1 cellular context compared by ENCODE assay signal in the genomic region with DNA sequence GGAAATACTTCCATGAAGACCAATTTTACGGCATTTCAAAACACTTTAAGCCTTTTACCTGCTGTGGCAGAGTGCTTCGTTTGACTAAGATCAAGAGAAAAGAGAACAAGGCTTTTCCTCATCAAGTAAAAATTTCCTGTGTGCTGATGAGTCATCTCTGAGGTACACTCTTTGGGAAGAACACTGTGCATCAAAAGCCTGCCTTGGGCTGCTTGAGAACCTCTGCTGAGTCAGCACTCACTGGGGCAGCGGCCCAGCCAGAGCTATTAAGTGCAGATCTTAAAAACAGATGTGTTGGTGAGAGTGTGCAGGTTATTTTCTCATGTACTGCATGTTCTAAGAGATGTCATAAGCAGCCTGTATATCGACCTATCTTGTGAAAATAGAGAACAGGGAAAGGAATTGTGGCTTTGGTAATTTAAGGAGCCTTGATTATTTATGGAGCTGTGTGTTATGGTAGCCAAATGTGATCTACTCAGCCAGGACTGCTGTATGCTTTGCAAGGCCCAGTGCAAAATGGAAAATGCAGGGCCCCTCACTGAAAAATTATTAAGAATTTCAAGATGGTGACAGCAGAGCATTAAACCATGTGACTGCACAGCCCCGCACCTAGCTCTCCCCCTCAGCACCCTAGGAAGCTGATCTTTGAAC.
TF ChIP-seq lines count a peak whose summit lies in the region.

No MANE protein-coding gene starts in this region.

TF ChIP-seq in HEK293, 187 proteins besides CTCF, POLR2A, EP300 and RAD21 (continued from another document and continues in another):
- TF ChIP-seq ZNF324 (tag by site-specific recombination; IDR thresholded peaks at IDR 0.05) (peak; percentile 34; the same call in 1 of the 2 replicates), ZNF791 (tag by site-specific recombination; IDR thresholded peaks at IDR 0.05) (no peak), ZNF366 (tag by site-specific recombination; conservative IDR thresholded peaks at IDR 0.05) (peak; percentile 60), ZNF112 (tag by site-specific recombination; IDR thresholded peaks at IDR 0.05) (no peak), ZNF2 (tag by site-specific recombination; IDR thresholded peaks at IDR 0.05) (peak; percentile 65; the same call in 1 of the 2 replicates), GFI1B (tag by site-specific recombination; IDR thresholded peaks at IDR 0.05) (no peak), SETDB1 (IDR thresholded peaks at IDR 0.05; ENCODE audit: insufficient read length, low read length) (peak; percentile 43), ZNF48 (tag by site-specific recombination; IDR thresholded peaks at IDR 0.05) (no peak), MEIS1 (CRISPR knock-in tag; IDR thresholded peaks at IDR 0.05; ENCODE audit: borderline replicate concordance) (no peak), ZNF140 (tag by site-specific recombination; IDR thresholded peaks at IDR 0.05) (no peak), IKZF3 (tag by site-specific recombination; IDR thresholded peaks at IDR 0.05) (peak; percentile 59), MYNN (tag by site-specific recombination; IDR thresholded peaks at IDR 0.05; ENCODE audit: borderline replicate concordance) (no peak), ZBTB8A (tag by site-specific recombination; IDR thresholded peaks at IDR 0.05) (0 out of 2 replicates have a peak, but pooled peaks have one; percentile 33), BCL11A (tag by site-specific recombination; IDR thresholded peaks at IDR 0.05; ENCODE audit: low read depth) (no peak), ZNF214 (tag by site-specific recombination; IDR thresholded peaks at IDR 0.05; ENCODE audit: borderline replicate concordance) (no peak), ZNF837 (tag by site-specific recombination; IDR thresholded peaks at IDR 0.05) (no peak), ZNF600 (tag by site-specific recombination; IDR thresholded peaks at IDR 0.05) (peak; percentile 76), GLI4 (tag by site-specific recombination; IDR thresholded peaks at IDR 0.05) (no peak), ZNF266 (tag by site-specific recombination; IDR thresholded peaks at IDR 0.05; ENCODE audit: low read depth) (no peak), TRIM28 (IDR thresholded peaks at IDR 0.05; ENCODE audit: borderline replicate concordance, low read length) (peak; percentile 97; the same call in 1 of the 2 replicates), KLF10 (tag by site-specific recombination; IDR thresholded peaks at IDR 0.05) (no peak), ZNF843 (tag by site-specific recombination; IDR thresholded peaks at IDR 0.05) (no peak), ZNF560 (tag by site-specific recombination; IDR thresholded peaks at IDR 0.05; ENCODE audit: borderline replicate concordance) (no peak), ZNF555 (tag by site-specific recombination; conservative IDR thresholded peaks at IDR 0.05) (no peak), WT1 (tag by site-specific recombination; IDR thresholded peaks at IDR 0.05) (no peak), GLI2 (tag by site-specific recombination; IDR thresholded peaks at IDR 0.05; ENCODE audit: borderline replicate concordance, low read depth) (peak; percentile 1; the same call in 1 of the 2 replicates), ZNF391 (tag by site-specific recombination; IDR thresholded peaks at IDR 0.05; ENCODE audit: borderline replicate concordance, low read depth) (no peak), ZNF202 (tag by site-specific recombination; IDR thresholded peaks at IDR 0.05; ENCODE audit: borderline replicate concordance) (no peak), ZBTB7A (tag by site-specific recombination; IDR thresholded peaks at IDR 0.05; ENCODE audit: low read depth) (no peak), ZNF239 (tag by site-specific recombination; IDR thresholded peaks at IDR 0.05) (no peak), ZNF629 (tag by site-specific recombination; IDR thresholded peaks at IDR 0.05) (peak; percentile 80), FEZF1 (tag by site-specific recombination; IDR thresholded peaks at IDR 0.05) (peak; percentile 36), ZNF654 (tag by site-specific recombination; IDR thresholded peaks at IDR 0.05; ENCODE audit: low read depth) (peak; percentile 26; the same call in 1 of the 2 replicates), ZNF24 (tag by site-specific recombination; IDR thresholded peaks at IDR 0.05) (no peak; the same call in 1 of the 2 replicates), ZNF175 (tag by site-specific recombination; IDR thresholded peaks at IDR 0.05) (no peak), ZNF341 (tag by site-specific recombination; IDR thresholded peaks at IDR 0.05; ENCODE audit: low read depth) (no peak), ZNF501 (tag by site-specific recombination; IDR thresholded peaks at IDR 0.05) (no peak), ZEB2 (tag by site-specific recombination; IDR thresholded peaks at IDR 0.05) (0 out of 2 replicates have a peak, but pooled peaks have one; percentile 48), ZNF157 (tag by site-specific recombination; IDR thresholded peaks at IDR 0.05) (no peak), KLF7 (tag by site-specific recombination; IDR thresholded peaks at IDR 0.05; ENCODE audit: borderline replicate concordance) (no peak), ZFP37 (tag by site-specific recombination; IDR thresholded peaks at IDR 0.05) (no peak), ZNF335 (tag by site-specific recombination; conservative IDR thresholded peaks at IDR 0.05) (peak; percentile 13), ZFP69B (tag by site-specific recombination; IDR thresholded peaks at IDR 0.05) (0 out of 2 replicates have a peak, but pooled peaks have one; percentile 23), ZNF658 (tag by site-specific recombination; IDR thresholded peaks at IDR 0.05) (no peak), ZNF660 (tag by site-specific recombination; IDR thresholded peaks at IDR 0.05) (peak; percentile 69; the same call in 1 of the 2 replicates), ZNF768 (tag by site-specific recombination; IDR thresholded peaks at IDR 0.05) (0 out of 2 replicates have a peak, but pooled peaks have one; percentile 3), ZFHX2 (tag by site-specific recombination; conservative IDR thresholded peaks at IDR 0.05) (no peak), ZNF133 (tag by site-specific recombination; IDR thresholded peaks at IDR 0.05) (no peak), ZNF585B (tag by site-specific recombination; IDR thresholded peaks at IDR 0.05) (no peak), SP7 (tag by site-specific recombination; IDR thresholded peaks at IDR 0.05) (peak; percentile 41; the same call in 1 of the 2 replicates), ZNF416 (tag by site-specific recombination; IDR thresholded peaks at IDR 0.05) (no peak), ZNF146 (tag by site-specific recombination; IDR thresholded peaks at IDR 0.05) (no peak)
- TF ChIP-seq, protein P1, sequence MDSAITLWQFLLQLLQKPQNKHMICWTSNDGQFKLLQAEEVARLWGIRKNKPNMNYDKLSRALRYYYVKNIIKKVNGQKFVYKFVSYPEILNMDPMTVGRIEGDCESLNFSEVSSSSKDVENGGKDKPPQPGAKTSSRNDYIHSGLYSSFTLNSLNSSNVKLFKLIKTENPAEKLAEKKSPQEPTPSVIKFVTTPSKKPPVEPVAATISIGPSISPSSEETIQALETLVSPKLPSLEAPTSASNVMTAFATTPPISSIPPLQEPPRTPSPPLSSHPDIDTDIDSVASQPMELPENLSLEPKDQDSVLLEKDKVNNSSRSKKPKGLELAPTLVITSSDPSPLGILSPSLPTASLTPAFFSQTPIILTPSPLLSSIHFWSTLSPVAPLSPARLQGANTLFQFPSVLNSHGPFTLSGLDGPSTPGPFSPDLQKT (IDR thresholded peaks at IDR 0.05; ENCODE audit: borderline replicate concordance, low read depth, low read length) = no peak
- TF ChIP-seq, protein P2, sequence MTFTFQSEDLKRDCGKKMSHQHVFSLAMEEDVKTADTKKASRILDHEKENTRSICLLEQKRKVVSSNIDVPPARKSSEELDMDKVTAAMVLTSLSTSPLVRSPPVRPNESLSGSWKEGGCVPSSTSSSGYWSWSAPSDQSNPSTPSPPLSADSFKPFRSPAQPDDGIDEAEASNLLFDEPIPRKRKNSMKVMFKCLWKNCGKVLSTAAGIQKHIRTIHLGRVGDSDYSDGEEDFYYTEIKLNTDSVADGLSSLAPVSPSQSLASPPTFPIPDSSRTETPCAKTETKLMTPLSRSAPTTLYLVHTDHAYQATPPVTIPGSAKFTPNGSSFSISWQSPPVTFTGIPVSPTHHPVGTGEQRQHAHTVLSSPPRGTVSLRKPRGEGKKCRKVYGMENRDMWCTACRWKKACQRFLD (tag by site-specific recombination; IDR thresholded peaks at IDR 0.05) = no peak
- TF ChIP-seq, protein P3, sequence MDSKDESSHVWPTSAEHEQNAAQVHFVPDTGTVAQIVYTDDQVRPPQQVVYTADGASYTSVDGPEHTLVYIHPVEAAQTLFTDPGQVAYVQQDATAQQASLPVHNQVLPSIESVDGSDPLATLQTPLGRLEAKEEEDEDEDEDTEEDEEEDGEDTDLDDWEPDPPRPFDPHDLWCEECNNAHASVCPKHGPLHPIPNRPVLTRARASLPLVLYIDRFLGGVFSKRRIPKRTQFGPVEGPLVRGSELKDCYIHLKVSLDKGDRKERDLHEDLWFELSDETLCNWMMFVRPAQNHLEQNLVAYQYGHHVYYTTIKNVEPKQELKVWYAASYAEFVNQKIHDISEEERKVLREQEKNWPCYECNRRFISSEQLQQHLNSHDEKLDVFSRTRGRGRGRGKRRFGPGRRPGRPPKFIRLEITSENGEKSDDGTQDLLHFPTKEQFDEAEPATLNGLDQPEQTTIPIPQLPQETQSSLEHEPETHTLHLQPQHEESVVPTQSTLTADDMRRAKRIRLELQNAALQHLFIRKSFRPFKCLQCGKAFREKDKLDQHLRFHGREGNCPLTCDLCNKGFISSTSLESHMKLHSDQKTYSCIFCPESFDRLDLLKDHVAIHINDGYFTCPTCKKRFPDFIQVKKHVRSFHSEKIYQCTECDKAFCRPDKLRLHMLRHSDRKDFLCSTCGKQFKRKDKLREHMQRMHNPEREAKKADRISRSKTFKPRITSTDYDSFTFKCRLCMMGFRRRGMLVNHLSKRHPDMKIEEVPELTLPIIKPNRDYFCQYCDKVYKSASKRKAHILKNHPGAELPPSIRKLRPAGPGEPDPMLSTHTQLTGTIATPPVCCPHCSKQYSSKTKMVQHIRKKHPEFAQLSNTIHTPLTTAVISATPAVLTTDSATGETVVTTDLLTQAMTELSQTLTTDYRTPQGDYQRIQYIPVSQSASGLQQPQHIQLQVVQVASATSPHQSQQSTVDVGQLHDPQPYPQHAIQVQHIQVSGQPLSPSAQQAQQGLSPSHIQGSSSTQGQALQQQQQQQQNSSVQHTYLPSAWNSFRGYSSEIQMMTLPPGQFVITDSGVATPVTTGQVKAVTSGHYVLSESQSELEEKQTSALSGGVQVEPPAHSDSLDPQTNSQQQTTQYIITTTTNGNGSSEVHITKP (tag by site-specific recombination; IDR thresholded peaks at IDR 0.05) = no peak
- TF ChIP-seq, protein P4, sequence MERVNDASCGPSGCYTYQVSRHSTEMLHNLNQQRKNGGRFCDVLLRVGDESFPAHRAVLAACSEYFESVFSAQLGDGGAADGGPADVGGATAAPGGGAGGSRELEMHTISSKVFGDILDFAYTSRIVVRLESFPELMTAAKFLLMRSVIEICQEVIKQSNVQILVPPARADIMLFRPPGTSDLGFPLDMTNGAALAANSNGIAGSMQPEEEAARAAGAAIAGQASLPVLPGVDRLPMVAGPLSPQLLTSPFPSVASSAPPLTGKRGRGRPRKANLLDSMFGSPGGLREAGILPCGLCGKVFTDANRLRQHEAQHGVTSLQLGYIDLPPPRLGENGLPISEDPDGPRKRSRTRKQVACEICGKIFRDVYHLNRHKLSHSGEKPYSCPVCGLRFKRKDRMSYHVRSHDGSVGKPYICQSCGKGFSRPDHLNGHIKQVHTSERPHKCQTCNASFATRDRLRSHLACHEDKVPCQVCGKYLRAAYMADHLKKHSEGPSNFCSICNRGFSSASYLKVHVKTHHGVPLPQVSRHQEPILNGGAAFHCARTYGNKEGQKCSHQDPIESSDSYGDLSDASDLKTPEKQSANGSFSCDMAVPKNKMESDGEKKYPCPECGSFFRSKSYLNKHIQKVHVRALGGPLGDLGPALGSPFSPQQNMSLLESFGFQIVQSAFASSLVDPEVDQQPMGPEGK (tag by site-specific recombination; IDR thresholded peaks at IDR 0.05) = no peak
- TF ChIP-seq, protein P5, sequence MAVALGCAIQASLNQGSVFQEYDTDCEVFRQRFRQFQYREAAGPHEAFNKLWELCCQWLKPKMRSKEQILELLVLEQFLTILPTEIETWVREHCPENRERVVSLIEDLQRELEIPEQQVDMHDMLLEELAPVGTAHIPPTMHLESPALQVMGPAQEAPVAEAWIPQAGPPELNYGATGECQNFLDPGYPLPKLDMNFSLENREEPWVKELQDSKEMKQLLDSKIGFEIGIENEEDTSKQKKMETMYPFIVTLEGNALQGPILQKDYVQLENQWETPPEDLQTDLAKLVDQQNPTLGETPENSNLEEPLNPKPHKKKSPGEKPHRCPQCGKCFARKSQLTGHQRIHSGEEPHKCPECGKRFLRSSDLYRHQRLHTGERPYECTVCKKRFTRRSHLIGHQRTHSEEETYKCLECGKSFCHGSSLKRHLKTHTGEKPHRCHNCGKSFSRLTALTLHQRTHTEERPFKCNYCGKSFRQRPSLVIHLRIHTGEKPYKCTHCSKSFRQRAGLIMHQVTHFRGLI (tag by site-specific recombination; IDR thresholded peaks at IDR 0.05) = no peak; the same call in 1 of the 2 replicates
- TF ChIP-seq, protein P6, sequence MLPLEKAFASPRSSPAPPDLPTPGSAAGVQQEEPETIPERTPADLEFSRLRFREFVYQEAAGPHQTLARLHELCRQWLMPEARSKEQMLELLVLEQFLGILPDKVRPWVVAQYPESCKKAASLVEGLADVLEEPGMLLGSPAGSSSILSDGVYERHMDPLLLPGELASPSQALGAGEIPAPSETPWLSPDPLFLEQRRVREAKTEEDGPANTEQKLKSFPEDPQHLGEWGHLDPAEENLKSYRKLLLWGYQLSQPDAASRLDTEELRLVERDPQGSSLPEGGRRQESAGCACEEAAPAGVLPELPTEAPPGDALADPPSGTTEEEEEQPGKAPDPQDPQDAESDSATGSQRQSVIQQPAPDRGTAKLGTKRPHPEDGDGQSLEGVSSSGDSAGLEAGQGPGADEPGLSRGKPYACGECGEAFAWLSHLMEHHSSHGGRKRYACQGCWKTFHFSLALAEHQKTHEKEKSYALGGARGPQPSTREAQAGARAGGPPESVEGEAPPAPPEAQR (tag by site-specific recombination; IDR thresholded peaks at IDR 0.05) = no peak
- TF ChIP-seq, protein P7, sequence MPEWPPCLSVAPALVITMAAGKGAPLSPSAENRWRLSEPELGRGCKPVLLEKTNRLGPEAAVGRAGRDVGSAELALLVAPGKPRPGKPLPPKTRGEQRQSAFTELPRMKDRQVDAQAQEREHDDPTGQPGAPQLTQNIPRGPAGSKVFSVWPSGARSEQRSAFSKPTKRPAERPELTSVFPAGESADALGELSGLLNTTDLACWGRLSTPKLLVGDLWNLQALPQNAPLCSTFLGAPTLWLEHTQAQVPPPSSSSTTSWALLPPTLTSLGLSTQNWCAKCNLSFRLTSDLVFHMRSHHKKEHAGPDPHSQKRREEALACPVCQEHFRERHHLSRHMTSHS (tag by site-specific recombination; IDR thresholded peaks at IDR 0.05) = no peak
